Comparison of ENCODE assay signal across 16 cellular contexts in genomic region chr13:79434578-79434977, GRCh38. TPM values are rescaled to one million over a fixed set of nuclear protein-coding genes. Genes with fewer than 3 reads are reported as not detected.
DNase-seq lines count a peak whose midpoint lies in the region; ATAC-seq and TF ChIP-seq lines count a peak whose summit lies in the region.
"Had no signal": no experiment of that assay in that cellular context is flagged by ENCODE, and none has a peak within 500 bp of the region (broad histone marks: within the 10 kb centered on the region; RNA-seq: fewer than 3 reads in every experiment).

No MANE protein-coding gene starts in this region.

- H3K27ac ChIP-seq in GM23248 (peak overlapping the region; percentile 72), fibroblast of lung (ENCODE audit: insufficient read depth, low read length) (no peak overlapping the region), smooth muscle cell (ENCODE audit: low read depth) (peak overlapping the region; percentile 85), heart right ventricle (no peak overlapping the region)
- H3K27ac ChIP-seq: cardiac muscle cell, testis had no signal

- DNase-seq in GM23248 (peak; percentile 74), fibroblast of lung (ENCODE audit: low read depth in 2 of 2) (peak; percentile 12 to 67), smooth muscle cell (lab: John Stamatoyannopoulos, UW; ENCODE audit: unreplicated experiment) (no peak), omental fat pad (ENCODE audit: low spot score) (no peak), heart right ventricle (no peak), DMS114 treated with DMSO at 0.1 percent for 48 hours (lab: John Stamatoyannopoulos, UW; ENCODE audit: unreplicated experiment) (no peak)
- DNase-seq: activated gamma-delta T cell; glutamatergic neuron; MV-4-11; NK-92 treated with Interleukin-12 subunit alpha and Interleukin-12 subunit beta, amount 100 ng/mL, for 24 hours; SHP77 treated with DMSO at 0.1 percent for 48 hours; stimulated activated CD4-positive, alpha-beta T cell treated with anti-CD3 and anti-CD28 coated beads, Interleukin-15, amount 100 ng/mL, for 24 hours; T1000; testis had no signal

- intact Hi-C loops in heart right ventricle (cut with DNase I): no loop called here

- H3K4me1 ChIP-seq in GM23248 (ENCODE audit: insufficient read depth) (peaks cover 21% of the 10 kb centered on the region), fibroblast of lung (ENCODE audit: control insufficient read depth, extremely low read depth, insufficient read depth, low read length) (no peaks in the 10 kb centered on the region), smooth muscle cell (ENCODE audit: low read depth) (no peaks in the 10 kb centered on the region), heart right ventricle (peaks cover 0 to 7% (median 0%) of the 10 kb centered on the region in 9 donors)
- H3K4me1 ChIP-seq: testis had no signal

- H3K4me3 ChIP-seq in GM23248 (no peak overlapping the region), fibroblast of lung (replicated peaks in 1 of 4; ENCODE audit: control extremely low read depth in 1 of 4, insufficient read depth in 1 of 4, low read depth in 3 of 4, low read length in 4 of 4) (no peak overlapping the region), smooth muscle cell (no peak overlapping the region), heart right ventricle (no peak overlapping the region)
- H3K4me3 ChIP-seq: cardiac muscle cell, testis had no signal

- no peak for TF ChIP-seq CTCF in fibroblast of lung (conservative IDR thresholded peaks at IDR 0.05 in 1 of 2, IDR thresholded peaks at IDR 0.05 in 1 of 2; ENCODE audit: low read depth in 1 of 2, low read length in 2 of 2)
- TF ChIP-seq CTCF in smooth muscle cell (IDR thresholded peaks at IDR 0.05; ENCODE audit: borderline replicate concordance, insufficient read depth, poor library complexity, severe bottlenecking): no peak
- TF ChIP-seq CTCF in omental fat pad (IDR thresholded peaks at IDR 0.05): no peak
- TF ChIP-seq CTCF in heart right ventricle (IDR thresholded peaks at IDR 0.05): no peak

- no peak overlapping the region for H3K9ac ChIP-seq in GM23248
- H3K9ac ChIP-seq in fibroblast of lung (ENCODE audit: insufficient read depth, low read length): no peak overlapping the region
- H3K9ac ChIP-seq in smooth muscle cell (ENCODE audit: low read depth): peak overlapping the region; percentile 19

- H3K79me2 ChIP-seq in GM23248 (ENCODE audit: insufficient read depth): no peaks in the 10 kb centered on the region
- H3K79me2 ChIP-seq in fibroblast of lung (ENCODE audit: control insufficient read depth, insufficient read depth, low read length): no peaks in the 10 kb centered on the region
- no peaks in the 10 kb centered on the region for H3K79me2 ChIP-seq in smooth muscle cell (ENCODE audit: low read depth)

- H3F3A ChIP-seq in GM23248 (ENCODE audit: insufficient read depth) (peaks cover 26% of the 10 kb centered on the region), smooth muscle cell (ENCODE audit: low read depth) (no peaks in the 10 kb centered on the region)

- no peaks in the 10 kb centered on the region for H3K27me3 ChIP-seq in GM23248 (replicated peaks; ENCODE audit: insufficient read depth)
- H3K27me3 ChIP-seq in fibroblast of lung (ENCODE audit: control insufficient read depth, insufficient read depth, low read length): no peaks in the 10 kb centered on the region
- no peaks in the 10 kb centered on the region for H3K27me3 ChIP-seq in smooth muscle cell (ENCODE audit: low read depth)
- H3K27me3 ChIP-seq in heart right ventricle: no peaks in the 10 kb centered on the region
- H3K27me3 ChIP-seq: cardiac muscle cell, testis had no signal

- H3K9me2 ChIP-seq in GM23248 (ENCODE audit: insufficient read depth): no peaks in the 10 kb centered on the region

- no peaks in the 10 kb centered on the region for H3K36me3 ChIP-seq in GM23248 (ENCODE audit: low read depth)
- no peaks in the 10 kb centered on the region for H3K36me3 ChIP-seq in fibroblast of lung (ENCODE audit: control insufficient read depth, insufficient read depth, low read length)
- H3K36me3 ChIP-seq in smooth muscle cell (ENCODE audit: low read depth): no peaks in the 10 kb centered on the region
- H3K36me3 ChIP-seq in heart right ventricle: no peaks in the 10 kb centered on the region
- H3K36me3 ChIP-seq: cardiac muscle cell had no signal

- WGBS in GM23248 (ENCODE audit: low coverage in 1 of 2, low lambda C conversion rate in 2 of 2, missing lambda C conversion rate in 2 of 2), 2 experiments: 12 to 22% methylated on average over 1 of the region's 1 CpG
- WGBS in smooth muscle cell (ENCODE audit: low lambda C conversion rate): 7% methylated on average over 1 of the region's 1 CpG
- WGBS in heart right ventricle, 2 donors: 44 to 57% methylated on average over 1 of the region's 1 CpG

- H4K20me1 ChIP-seq in GM23248 (ENCODE audit: insufficient read depth) (no peaks in the 10 kb centered on the region), fibroblast of lung (ENCODE audit: control insufficient read depth, extremely low read depth, insufficient read depth, low read length) (no peaks in the 10 kb centered on the region), smooth muscle cell (ENCODE audit: low read depth) (no peaks in the 10 kb centered on the region)

- H2AFZ ChIP-seq in GM23248 (no peak overlapping the region), fibroblast of lung (ENCODE audit: low read length) (no peak overlapping the region), smooth muscle cell (ENCODE audit: low read depth) (no peak overlapping the region)

- ATAC-seq in SK-N-SH treated with all-trans-retinoic acid at 6 μM for 48 hours (peak; percentile 32; the same call in 1 of the 3 replicates), omental fat pad (ENCODE audit: low FRiP score) (no peak), heart right ventricle (no peak)

- H3K4me2 ChIP-seq in GM23248 (ENCODE audit: unreplicated experiment) (peak overlapping the region; percentile 86), fibroblast of lung (ENCODE audit: extremely low read depth, insufficient read depth, low read length) (no peak overlapping the region), smooth muscle cell (peak overlapping the region; percentile 74)

- H3K9me3 ChIP-seq in GM23248 (ENCODE audit: low read depth): no peaks in the 10 kb centered on the region
- no peaks in the 10 kb centered on the region for H3K9me3 ChIP-seq in fibroblast of lung (ENCODE audit: control insufficient read depth, insufficient read depth, low read depth, low read length)
- no peaks in the 10 kb centered on the region for H3K9me3 ChIP-seq in smooth muscle cell (replicated peaks; ENCODE audit: low read depth)
- no peaks in the 10 kb centered on the region for H3K9me3 ChIP-seq in heart right ventricle
- H3K9me3 ChIP-seq: testis had no signal

- in situ Hi-C loops in GM23248 (cut with MboI): no loop called here

TF ChIP-seq in SK-N-SH treated with all-trans-retinoic acid at 6 μM for 48 hours, 23 proteins besides CTCF, POLR2A, EP300 and RAD21:
- 0 out of 2 replicates have a peak, but pooled peaks have one; percentile 21 for TF ChIP-seq ZFP3 (CRISPR knock-in tag; IDR thresholded peaks at IDR 0.05)
- no peak for TF ChIP-seq ZNF70 (CRISPR knock-in tag; IDR thresholded peaks at IDR 0.05)

RNA-seq across cellular contexts. Expression of gene RBM26, which starts 28.5 kb away (rescaled TPM):
- 18.2 and 19.2 TPM in 2 replicates for total RNA-seq in GM23248 (2014; rRNA removed; shearing (Covaris generic))
- polyA plus RNA-seq in GM23248 (2016; fragmentation: Nextera tagmentation; extraction: Ambion mirVana): 8.3 and 11.1 TPM in 2 replicates
- 15.9 and 20.3 TPM in 2 replicates for total RNA-seq in fibroblast of lung
- polyA plus RNA-seq in fibroblast of lung: 19.9 and 23.4 TPM in 2 replicates
- polyA plus RNA-seq in fibroblast of lung (2012): 15.0 and 17.6 TPM in 2 replicates
- 2.8 and 5.4 TPM in 2 replicates for polyA minus RNA-seq in fibroblast of lung (ENCODE audit: low replicate concordance)
- total RNA-seq in smooth muscle cell: 45.5 and 49.4 TPM in 2 replicates
- 11.8 and 14.6 TPM in 2 replicates for polyA plus RNA-seq in smooth muscle cell
- total RNA-seq in omental fat pad: 10 to 100 TPM; 23.6 to 49.5 (median 34.1) TPM
- 10 to 100 TPM; 18.6 to 28.6 (median 24.5) TPM for total RNA-seq in heart right ventricle
- 10 to 100 TPM in 1 of 2 donors, 1 to 10 TPM in 1; 7.5 to 46.8 TPM for polyA plus RNA-seq in heart right ventricle

RNA-seq across cellular contexts. Expression of gene NDFIP2, which starts 46.4 kb away (rescaled TPM):
- total RNA-seq in GM23248 (2014; rRNA removed; shearing (Covaris generic)): 95.5 and 98.1 TPM in 2 replicates
- polyA plus RNA-seq in GM23248 (2016; fragmentation: Nextera tagmentation; extraction: Ambion mirVana) (109 and 114 TPM in 2 replicates), fibroblast of lung (35.2 and 46.4 TPM in 2 replicates), smooth muscle cell (34.0 and 49.7 TPM in 2 replicates), heart right ventricle (10 to 100 TPM in 1 of 2 donors, 1 to 10 TPM in 1; 9.9 to 16.9 TPM)
- total RNA-seq in fibroblast of lung (35.2 and 39.1 TPM in 2 replicates), smooth muscle cell (75.6 and 86.4 TPM in 2 replicates), omental fat pad (10 to 100 TPM; 16.8 to 26.7 (median 20.6) TPM), heart right ventricle (10 to 100 TPM; 27.9 to 42.7 (median 34.0) TPM)
- 31.4 and 37.5 TPM in 2 replicates for polyA plus RNA-seq in fibroblast of lung (2012)
- 9.1 and 29.6 TPM in 2 replicates for polyA minus RNA-seq in fibroblast of lung (ENCODE audit: low replicate concordance)

Comparison
In these comparisons a context has a peak if more than half of its experiments do, and no peak if none do; other contexts are left out.
1. DNase-seq: peak in GM23248 (single experiment) and fibroblast of lung (2 of 2); none in smooth muscle cell (single experiment), omental fat pad (single experiment), heart right ventricle (0 of 2) and DMS114 treated with DMSO at 0.1 percent for 48 hours (single experiment).
2. H3K27ac ChIP-seq: peak in GM23248 (single experiment) and smooth muscle cell (single experiment); none in fibroblast of lung (single experiment) and heart right ventricle (0 of 10).